Comparison of ENCODE assay signal across 9 cellular contexts in genomic region chr17:27540300-27541105, GRCh38.
DNase-seq lines count a peak whose midpoint lies in the region; ATAC-seq, FAIRE-seq and TF ChIP-seq lines count a peak whose summit lies in the region.
"Had no signal": no experiment of that assay in that cellular context is flagged by ENCODE, and none has a peak within 500 bp of the region (broad histone marks: within the 10 kb centered on the region; RNA-seq: fewer than 3 reads in every experiment).

No MANE protein-coding gene starts in this region.

- WGBS in H1 (ENCODE audit: extremely low coverage in 1 of 2, insufficient coverage in 1 of 2, insufficient read length in 1 of 2, insufficient replicate concordance in 2 of 2, low coverage in 1 of 2, low lambda C conversion rate in 2 of 2, missing lambda C conversion rate in 1 of 2), 2 experiments, result 88% methylated on average over 16 of the region's 16 CpGs; no CpG with 5 or more reads in 1 of the 2 experiments
- no CpG with 5 or more reads among the region's 16 CpGs for WGBS in H9 (ENCODE audit: extremely low coverage, insufficient read length, low lambda C conversion rate)

- peaks cover 18% of the 10 kb centered on the region; the same call in 1 of the 2 replicates for H3K79me1 ChIP-seq in H1 (ENCODE audit: low read depth, low read length)
- peaks cover 4% of the 10 kb centered on the region for H3K79me1 ChIP-seq in H9 (ENCODE audit: insufficient read depth, low read depth, low read length, poor library complexity, severe bottlenecking)

- H3K23me2 ChIP-seq in H1 (ENCODE audit: low read depth, low read length), result no peaks in the 10 kb centered on the region
- H3K23me2 ChIP-seq in H9 (ENCODE audit: insufficient read length, low read depth, low read length, poor library complexity, severe bottlenecking), result no peaks in the 10 kb centered on the region

- H3K79me2 ChIP-seq in ACC112 (ENCODE audit: control insufficient read depth, insufficient read depth, low read length, unreplicated experiment), result no peaks in the 10 kb centered on the region
- peaks cover 0 to 80% of the 10 kb centered on the region in 2 experiments; a peak in 2 of 4 replicates for H3K79me2 ChIP-seq in H1 (ENCODE audit: control insufficient read depth in 1 of 2, insufficient read depth in 2 of 2, low read length in 2 of 2)
- peaks cover 7% of the 10 kb centered on the region; the same call in 1 of the 2 replicates for H3K79me2 ChIP-seq in H9 (ENCODE audit: insufficient read depth, low read length)

- H4K91ac ChIP-seq in H1 (replicated peaks; ENCODE audit: insufficient read length, low read length) (no peak overlapping the region), H9 (ENCODE audit: insufficient read length, low read depth, low read length) (no peak overlapping the region)

- POLR2A ChIA-PET in H1 (lab: Charles Lee; ENCODE audit: partially characterized antibody), result no interaction called here

- TF ChIP-seq POLR2A in H1 (IDR thresholded peaks at IDR 0.05; ENCODE audit: control extremely low read depth in 1 of 2, low read depth in 2 of 2, low read length in 2 of 2), result no peak

- FAIRE-seq in H1 (lab: Jason Lieb, UNC), result no peak

- TF ChIP-seq RAD21 in H1 (IDR thresholded peaks at IDR 0.05 in 1 of 2, conservative IDR thresholded peaks at IDR 0.05 in 1 of 2; ENCODE audit: low read depth in 2 of 2, low read length in 2 of 2), result no peak

- H3K18ac ChIP-seq in H1 (ENCODE audit: extremely low read depth, low read length) (0 out of 2 replicates have a peak overlapping the region, but pooled peaks have one; percentile 19), H9 (ENCODE audit: insufficient read length, low read depth, low read length) (no peak overlapping the region)

- no peaks in the 10 kb centered on the region for H3K27me3 Mint-ChIP-seq in H9 (ENCODE audit: low read depth)

- H3K4me2 ChIP-seq in H1 (ENCODE audit: insufficient read depth in 1 of 2, low read depth in 2 of 2, low read length in 2 of 2), result no peak overlapping the region
- no peak overlapping the region for H3K4me2 ChIP-seq in H9 (ENCODE audit: insufficient read depth, insufficient read length, low read length)

- H3T11ph ChIP-seq in H9 (ENCODE audit: low read length), result no peak overlapping the region

- H2AK5ac ChIP-seq in H1 (ENCODE audit: low read depth, low read length), result no peak overlapping the region
- H2AK5ac ChIP-seq in H9 (ENCODE audit: insufficient read length, low read length), result no peak overlapping the region

- no peak overlapping the region for H3K4me3 Mint-ChIP-seq in H9

- H3K27ac ChIP-seq in ACC112 (ENCODE audit: low read depth, low read length) (peak overlapping the region; percentile 92), H1 (ENCODE audit: low read depth, low read length) (no peak overlapping the region), muscle layer of colon (ENCODE audit: low read depth, low read length) (peak overlapping the region; percentile 65), H9 (ENCODE audit: insufficient read length, low read depth, low read length) (no peak overlapping the region)

- H2BK120ac ChIP-seq in H1 (replicated peaks; ENCODE audit: low read depth, low read length), result no peak overlapping the region
- H2BK120ac ChIP-seq in H9 (ENCODE audit: low read depth, low read length, poor library complexity, severe bottlenecking), result no peak overlapping the region

- CTCF ChIA-PET in H1 (lab: Charles Lee; ENCODE audit: partially characterized antibody), result interaction anchor here (0.9 to 1.8 kb wide), 9 partner anchors 9 to 159 kb away, joined by 3 to 4 read pairs (median 3); no protein-coding TSS in a partner anchor

- H3K9me3 ChIP-seq in H1 (ENCODE audit: insufficient read depth in 2 of 2, low read depth in 1 of 2, low read length in 1 of 2) (no peaks in the 10 kb centered on the region), muscle layer of colon (ENCODE audit: low read length) (no peaks in the 10 kb centered on the region), H9 (ENCODE audit: control insufficient read depth, low read depth, low read length) (no peaks in the 10 kb centered on the region)

- peak; percentile 99 for DNase-seq in NCI-H226
- no peak for DNase-seq in H1 (ENCODE audit: low read depth in 1 of 2, low spot score in 2 of 2)
- no peak for DNase-seq in H9
- DNase-seq in GM19238 (ENCODE audit: insufficient read length, low spot score), result no peak
- DNase-seq in stimulated activated naive CD4-positive, alpha-beta T cell (lab: John Stamatoyannopoulos, UW), result no peak
- DNase-seq: NCI-H1694 treated with DMSO at 0.1 percent for 48 hours had no signal

- H3K27me3 ChIP-seq in ACC112 (ENCODE audit: insufficient read depth, low read length) (no peaks in the 10 kb centered on the region), H1 (replicated peaks in 1 of 4; ENCODE audit: control insufficient read depth in 3 of 4, extremely low read depth in 1 of 4, insufficient read depth in 3 of 4, low read length in 3 of 4) (no peaks in the 10 kb centered on the region), muscle layer of colon (ENCODE audit: control insufficient read depth in 1 of 2, insufficient read depth in 2 of 2, low read length in 2 of 2) (no peaks in the 10 kb centered on the region), H9 (ENCODE audit: insufficient read depth, low read length) (no peaks in the 10 kb centered on the region)

- no peak for TF ChIP-seq EP300 in H1 (IDR thresholded peaks at IDR 0.05; ENCODE audit: borderline replicate concordance in 1 of 2, low read depth in 2 of 2, low read length in 2 of 2)

- H3K14ac ChIP-seq in H1 (ENCODE audit: insufficient read length), result no peak overlapping the region
- H3K14ac ChIP-seq in H9 (ENCODE audit: insufficient read depth, low read length), result no peak overlapping the region

- peak overlapping the region in 1 of 3 experiments; percentile 13; a peak in 3 of 7 replicates for H3K27ac Mint-ChIP-seq in H9

- H3K4me1 ChIP-seq in ACC112 (ENCODE audit: control insufficient read depth, insufficient read depth, low read length, unreplicated experiment) (peaks cover 33% of the 10 kb centered on the region), H1 (replicated peaks in 1 of 4; ENCODE audit: control insufficient read depth in 3 of 4, insufficient read depth in 4 of 4, low read length in 3 of 4) (peaks cover 0 to 7% (median under 1%) of the 10 kb centered on the region in 4 experiments; a peak in 5 of 7 replicates), muscle layer of colon (ENCODE audit: insufficient read depth, low read length) (peaks cover 44% of the 10 kb centered on the region), H9 (ENCODE audit: insufficient read depth, low read length) (no peaks in the 10 kb centered on the region; the same call in 1 of the 2 replicates)

- H2BK5ac ChIP-seq in H1 (ENCODE audit: low read depth, low read length), result 0 out of 2 replicates have a peak overlapping the region, but pooled peaks have one; percentile 21
- H2BK5ac ChIP-seq in H9 (ENCODE audit: insufficient read length, low read length), result no peak overlapping the region

- TF ChIP-seq CTCF in H1 (IDR thresholded peaks at IDR 0.05; ENCODE audit: control extremely low read depth in 1 of 3, insufficient read depth in 1 of 3, low read depth in 1 of 3, low read length in 3 of 3), result no peak
- TF ChIP-seq CTCF in H9 (conservative IDR thresholded peaks at IDR 0.05), result no peak

- H4K20me1 ChIP-seq in H1 (replicated peaks in 1 of 2; ENCODE audit: control insufficient read depth in 1 of 2, insufficient read depth in 2 of 2, low read length in 2 of 2) (peaks cover 4 to 7% of the 10 kb centered on the region in 2 experiments), H9 (ENCODE audit: control insufficient read depth, insufficient read depth, insufficient read length) (no peaks in the 10 kb centered on the region)

- H4K5ac ChIP-seq in H1 (ENCODE audit: insufficient read length, low read depth, low read length) (no peak overlapping the region), H9 (ENCODE audit: insufficient read length, low read depth, low read length) (no peak overlapping the region)

- H2AFZ ChIP-seq in ACC112 (ENCODE audit: low read length, unreplicated experiment) (no peak overlapping the region), H1 (ENCODE audit: low read length) (no peak overlapping the region), H9 (ENCODE audit: low read length) (no peak overlapping the region)

- no peak overlapping the region for H2BK15ac ChIP-seq in H1 (ENCODE audit: low read length)
- H2BK15ac ChIP-seq in H9 (ENCODE audit: low read depth, low read length), result no peak overlapping the region

- H3K56ac ChIP-seq in H1 (replicated peaks; ENCODE audit: insufficient read length, low read depth, low read length) (no peak overlapping the region), H9 (ENCODE audit: insufficient read length, low read depth, low read length) (no peak overlapping the region)

- H3K36me3 Mint-ChIP-seq in H9 (ENCODE audit: insufficient read depth in 1 of 3, low read depth in 3 of 3), result no peaks in the 10 kb centered on the region

- no peak overlapping the region for H3K4ac ChIP-seq in H1 (replicated peaks; ENCODE audit: insufficient read length, low read depth, low read length)
- no peak overlapping the region for H3K4ac ChIP-seq in H9 (ENCODE audit: low read depth, low read length)

- H2BK20ac ChIP-seq in H1 (ENCODE audit: low read length) (no peak overlapping the region), H9 (ENCODE audit: low read depth, low read length, poor library complexity, severe bottlenecking) (no peak overlapping the region)

- H3K9me3 Mint-ChIP-seq in H9, result no peaks in the 10 kb centered on the region

- H4K8ac ChIP-seq in H1 (ENCODE audit: extremely low read depth, insufficient read depth, low read length), result no peak overlapping the region
- no peak overlapping the region for H4K8ac ChIP-seq in H9 (replicated peaks; ENCODE audit: insufficient read length, low read depth, low read length)

- H3K4me1 Mint-ChIP-seq in H9, result peaks cover 21 to 30% of the 10 kb centered on the region in 2 experiments

- H3K9ac ChIP-seq in H1 (replicated peaks in 1 of 4; ENCODE audit: extremely low read depth in 1 of 4, low read depth in 3 of 4, low read length in 3 of 4) (no peak overlapping the region), muscle layer of colon (ENCODE audit: low read length) (peak overlapping the region; percentile 7), H9 (ENCODE audit: extremely low read depth, insufficient read length, low read length) (no peak overlapping the region)

- H2BK12ac ChIP-seq in H1 (ENCODE audit: low read depth, low read length), result no peak overlapping the region
- H2BK12ac ChIP-seq in H9 (ENCODE audit: insufficient read length, low read depth, low read length), result no peak overlapping the region

- peak overlapping the region; percentile 42 for H3K4me3 ChIP-seq in ACC112 (ENCODE audit: low read depth, low read length)
- no peak overlapping the region for H3K4me3 ChIP-seq in H1 (ENCODE audit: extremely low read depth in 1 of 4, insufficient read depth in 2 of 4, low read depth in 3 of 4, low read length in 4 of 4)
- H3K4me3 ChIP-seq in muscle layer of colon (ENCODE audit: low read depth in 1 of 2, low read length in 2 of 2), result no peak overlapping the region

- H3K36me3 ChIP-seq in ACC112 (ENCODE audit: insufficient read depth, low read length) (no peaks in the 10 kb centered on the region), H1 (ENCODE audit: control insufficient read depth in 2 of 4, insufficient read depth in 4 of 4, low read length in 3 of 4) (no peaks in the 10 kb centered on the region), muscle layer of colon (ENCODE audit: insufficient read depth, low read length) (no peaks in the 10 kb centered on the region)

- H3K23ac ChIP-seq in H1 (ENCODE audit: insufficient read length) (no peak overlapping the region), H9 (ENCODE audit: insufficient read length, low read depth, low read length) (no peak overlapping the region)

- no peak for ATAC-seq in GM19324 (IDR thresholded peaks at IDR 0.05; ENCODE audit: low FRiP score, unreplicated experiment)

Comparison
In these comparisons a context has a peak if more than half of its experiments do, and no peak if none do; other contexts are left out.
1. H3K27ac ChIP-seq: peak in ACC112 (single experiment) and muscle layer of colon (single experiment); none in H1 (single experiment) and H9 (single experiment).